ENCODE assay signal across 12 cellular contexts in the genomic region with DNA sequence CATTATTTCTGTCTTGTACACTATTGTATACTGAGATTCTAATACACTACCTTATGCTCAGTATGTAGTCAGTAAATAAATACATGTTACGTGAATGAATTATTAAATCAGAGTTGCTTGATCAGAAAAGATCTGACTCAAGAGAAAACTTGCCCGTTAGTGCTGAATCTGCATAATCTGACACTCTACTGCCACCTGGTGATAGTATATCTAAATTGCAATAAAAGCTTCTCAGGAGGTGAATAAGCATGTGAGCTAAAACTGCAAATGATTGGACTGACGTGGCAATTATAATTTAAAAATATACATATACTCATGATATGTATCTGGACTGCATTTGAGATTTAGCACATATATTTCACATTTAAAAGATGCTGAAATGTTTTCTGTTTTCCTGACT.
A peak's percentile ranks its signal among the peaks of the same experiment; 100 is the strongest.
DNase-seq lines count a peak whose midpoint lies in the region; ATAC-seq, FAIRE-seq and TF ChIP-seq lines count a peak whose summit lies in the region.
"Had no signal": no experiment of that assay in that cellular context is flagged by ENCODE, and none has a peak within 500 bp of the region (broad histone marks: within the 10 kb centered on the region; RNA-seq: fewer than 3 reads in every experiment).

No MANE protein-coding gene starts in this region.

- no peak for TF ChIP-seq POLR2A in K562 (conservative IDR thresholded peaks at IDR 0.05)

- TF ChIP-seq RAD21 in K562 (CRISPR knock-in tag; conservative IDR thresholded peaks at IDR 0.05 in 1 of 2, IDR thresholded peaks at IDR 0.05 in 1 of 2): peak; percentile 38 to 66; a peak in 3 of 4 replicates

- H3K27ac ChIP-seq in K562 (ENCODE audit: extremely low read depth, low read depth, low read length) (no peak overlapping the region), neural progenitor cell (no peak overlapping the region), dorsolateral prefrontal cortex (no peak overlapping the region)
- H3K27ac ChIP-seq: psoas muscle had no signal

- no peak overlapping the region for H3K4me3 Mint-ChIP-seq in neural progenitor cell

- no peaks in the 10 kb centered on the region for H3K27me3 ChIP-seq in K562 (ENCODE audit: control insufficient read depth in 2 of 2, insufficient read depth in 2 of 2, low read length in 2 of 2)
- no peaks in the 10 kb centered on the region for H3K27me3 ChIP-seq in neural progenitor cell
- H3K27me3 ChIP-seq in dorsolateral prefrontal cortex: no peaks in the 10 kb centered on the region

- peaks cover 4% of the 10 kb centered on the region for H3K4me1 Mint-ChIP-seq in neural progenitor cell

- intact Hi-C loops in K562 (cut with micrococcal nuclease) (loop anchor here (1.0 to 5.0 kb wide), 3 partner anchors 67 to 212 kb away; no protein-coding TSS in a partner anchor), dorsolateral prefrontal cortex (cut with DNase I) (no loop called here)

- H3K4me1 ChIP-seq in K562 (replicated peaks in 1 of 2; ENCODE audit: control insufficient read depth in 2 of 2, insufficient read depth in 2 of 2, low read length in 2 of 2) (peaks cover 4 to 22% of the 10 kb centered on the region in 2 experiments; a peak in 3 of 5 replicates), neural progenitor cell (peaks cover 6% of the 10 kb centered on the region)
- H3K4me1 ChIP-seq: psoas muscle had no signal

- TF ChIP-seq CTCF in K562 (IDR thresholded peaks at IDR 0.05 in 2 of 3, conservative IDR thresholded peaks at IDR 0.05 in 1 of 3; ENCODE audit: insufficient read depth in 2 of 3, low read depth in 1 of 3, low read length in 3 of 3) (peak; percentile 36 to 68 (median 62)), neural progenitor cell (IDR thresholded peaks at IDR 0.05) (peak; percentile 56), dorsolateral prefrontal cortex (IDR thresholded peaks at IDR 0.05 in 54 of 56, conservative IDR thresholded peaks at IDR 0.05 in 2 of 56; ENCODE audit: low read depth in 1 of 56, partially characterized antibody in 56 of 56) (peak in 4 of 56 donors; percentile 8 to 18 (median 12))

- H3K27me3 Mint-ChIP-seq in neural progenitor cell (ENCODE audit: insufficient read depth, low read depth): no peaks in the 10 kb centered on the region

- H3K27ac Mint-ChIP-seq in neural progenitor cell: no peak overlapping the region
- H3K27ac Mint-ChIP-seq: activated T-helper 2 cell treated with anti-CD3 and anti-CD28 coated beads, Interferon-gamma antibody, Interleukin-2, Interleukin-4, amounts not matched to agents 10 μg/mL and 5 μg/mL and 100 μg/mL, durations not matched to agents 14 hours and 24 hours and 36 hours had no signal

- no peaks in the 10 kb centered on the region for H3K79me2 ChIP-seq in K562 (ENCODE audit: control insufficient read depth, insufficient read depth, low read length)
- H3K79me2 ChIP-seq in neural progenitor cell (ENCODE audit: low read depth): no peaks in the 10 kb centered on the region

- DNase-seq in NCI-H1694 (lab: John Stamatoyannopoulos, UW) (peak; percentile 6), NCI-H1694 treated with DMSO at 0.1 percent for 48 hours (lab: John Stamatoyannopoulos, UW) (no peak), NAMALWA (ENCODE audit: low spot score) (peak; percentile 82), K562 (ENCODE audit: extremely low read depth in 1 of 4, low spot score in 3 of 4) (peak; percentile 46 to 64 (median 52)), neural progenitor cell (ENCODE audit: low spot score) (peak; percentile 31), dorsolateral prefrontal cortex (no peak)
- DNase-seq: psoas muscle; stimulated activated naive CD8-positive, alpha-beta T cell treated with anti-CD3 and anti-CD28 coated beads, Interleukin-15, Interleukin-2, amounts not matched to agents 100 U/mL and 50 U/mL, for 24 hours had no signal

- TF ChIP-seq EP300 in K562 (IDR thresholded peaks at IDR 0.05; ENCODE audit: low read length): no peak

- POLR2A ChIA-PET in K562 (lab: Yijun Ruan, JAX): no interaction called here

- H3K4me3 ChIP-seq in K562 (no peak overlapping the region), neural progenitor cell (no peak overlapping the region), dorsolateral prefrontal cortex (no peak overlapping the region)
- H3K4me3 ChIP-seq: psoas muscle had no signal

- H3K4me2 ChIP-seq in K562 (ENCODE audit: insufficient read depth, low read length) (no peak overlapping the region), neural progenitor cell (no peak overlapping the region)

- H3K36me3 ChIP-seq in K562 (ENCODE audit: control insufficient read depth, insufficient read depth, low read length) (no peaks in the 10 kb centered on the region), neural progenitor cell (no peaks in the 10 kb centered on the region)

- H3K9ac ChIP-seq in K562 (ENCODE audit: insufficient read depth in 1 of 2, low read depth in 2 of 2, low read length in 2 of 2) (no peak overlapping the region), neural progenitor cell (no peak overlapping the region)

- 42% methylated on average over 3 of the region's 3 CpGs for WGBS in K562 (ENCODE audit: insufficient coverage, low coverage, missing lambda C conversion rate)

- BruUV-seq in K562 (replicated peaks; lab: Mats Ljungman, UMichigan): no TSS peak

- peaks cover 6% of the 10 kb centered on the region; the same call in 1 of the 2 replicates for H3K9me3 ChIP-seq in K562 (replicated peaks; ENCODE audit: control insufficient read depth, insufficient read depth, low read depth, low read length)
- H3K9me3 ChIP-seq in neural progenitor cell (ENCODE audit: low read depth): no peaks in the 10 kb centered on the region
- H3K9me3 ChIP-seq: psoas muscle had no signal

- CTCF ChIA-PET in K562 (lab: Yijun Ruan, JAX; ENCODE audit: low intra/inter-chr PET ratio): interaction anchor here (0.7 to 1.7 kb wide), 3 partner anchors 90 to 211 kb away, joined by 3 to 7 read pairs (median 3); no protein-coding TSS in a partner anchor

- H4K20me1 ChIP-seq in K562 (replicated peaks; ENCODE audit: control insufficient read depth, insufficient read depth, low read length) (no peaks in the 10 kb centered on the region), neural progenitor cell (ENCODE audit: low read depth) (no peaks in the 10 kb centered on the region)

- H3K9me1 ChIP-seq in K562 (ENCODE audit: control insufficient read depth, insufficient read depth, low read length): no peaks in the 10 kb centered on the region

- H2AFZ ChIP-seq in K562 (ENCODE audit: low read depth, low read length) (no peak overlapping the region), neural progenitor cell (replicated peaks) (no peak overlapping the region)

- no peaks in the 10 kb centered on the region for H3K36me3 Mint-ChIP-seq in neural progenitor cell

- in situ Hi-C loops in K562 (cut with MboI): no loop called here

- no peak for FAIRE-seq in K562 (lab: Jason Lieb, UNC)
- FAIRE-seq: A204.1 had no signal

- H3F3A ChIP-seq in neural progenitor cell (ENCODE audit: low read depth): no peaks in the 10 kb centered on the region

- H3K9me3 Mint-ChIP-seq in neural progenitor cell: no peaks in the 10 kb centered on the region

- 0 out of 3 replicates have a peak, but pooled peaks have one; percentile 31 for ATAC-seq in K562
- ATAC-seq in HG03571 (IDR thresholded peaks at IDR 0.05; ENCODE audit: unreplicated experiment): no peak
- no peak for ATAC-seq in activated CD4-positive, CD25-positive, alpha-beta regulatory T cell treated with anti-CD3 and anti-CD28 coated beads, Interleukin-2, amount 50 U/mL, for 24 hours
- ATAC-seq: psoas muscle; stimulated activated naive CD8-positive, alpha-beta T cell treated with anti-CD3 and anti-CD28 coated beads, Interleukin-15, Interleukin-2, amounts not matched to agents 100 U/mL and 50 U/mL, for 24 hours had no signal

TF ChIP-seq in K562, 482 proteins besides CTCF, POLR2A, EP300 and RAD21 (continues in another document):
- no peak for TF ChIP-seq ZC3H8 (IDR thresholded peaks at IDR 0.05)
- no peak for TF ChIP-seq SRSF7 (optimal IDR thresholded peaks at IDR 0.05; ENCODE audit: low read depth, low read length)
- no peak for TF ChIP-seq SMARCA4 (IDR thresholded peaks at IDR 0.05)
- TF ChIP-seq, protein P1, sequence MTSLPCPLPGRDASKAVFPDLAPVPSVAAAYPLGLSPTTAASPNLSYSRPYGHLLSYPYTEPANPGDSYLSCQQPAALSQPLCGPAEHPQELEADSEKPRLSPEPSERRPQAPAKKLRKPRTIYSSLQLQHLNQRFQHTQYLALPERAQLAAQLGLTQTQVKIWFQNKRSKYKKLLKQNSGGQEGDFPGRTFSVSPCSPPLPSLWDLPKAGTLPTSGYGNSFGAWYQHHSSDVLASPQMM (CRISPR knock-in tag; IDR thresholded peaks at IDR 0.05): no peak
- no peak for TF ChIP-seq CAMTA2 (CRISPR knock-in tag; conservative IDR thresholded peaks at IDR 0.05)
- TF ChIP-seq, protein P2, sequence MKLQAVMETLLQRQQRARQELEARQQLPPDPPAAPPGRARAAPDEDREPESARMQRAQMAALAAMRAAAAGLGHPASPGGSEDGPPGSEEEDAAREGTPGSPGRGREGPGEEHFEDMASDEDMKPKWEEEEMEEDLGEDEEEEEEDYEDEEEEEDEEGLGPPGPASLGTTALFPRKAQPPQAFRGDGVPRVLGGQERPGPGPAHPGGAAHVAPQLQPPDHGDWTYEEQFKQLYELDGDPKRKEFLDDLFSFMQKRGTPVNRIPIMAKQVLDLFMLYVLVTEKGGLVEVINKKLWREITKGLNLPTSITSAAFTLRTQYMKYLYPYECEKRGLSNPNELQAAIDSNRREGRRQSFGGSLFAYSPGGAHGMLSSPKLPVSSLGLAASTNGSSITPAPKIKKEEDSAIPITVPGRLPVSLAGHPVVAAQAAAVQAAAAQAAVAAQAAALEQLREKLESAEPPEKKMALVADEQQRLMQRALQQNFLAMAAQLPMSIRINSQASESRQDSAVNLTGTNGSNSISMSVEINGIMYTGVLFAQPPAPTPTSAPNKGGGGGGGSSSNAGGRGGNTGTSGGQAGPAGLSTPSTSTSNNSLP (IDR thresholded peaks at IDR 0.05; ENCODE audit: borderline replicate concordance, low read depth, low read length): 0 out of 2 replicates have a peak, but pooled peaks have one; percentile 36

Comparison
In these comparisons a context has a peak if more than half of its experiments do, and no peak if none do; other contexts are left out.
1. DNase-seq: peak in NCI-H1694 (single experiment), NAMALWA (single experiment), K562 (4 of 4) and neural progenitor cell (single experiment); none in NCI-H1694 treated with DMSO at 0.1 percent for 48 hours (single experiment) and dorsolateral prefrontal cortex (0 of 10).